19 cellular contexts compared by ENCODE assay signal in the genomic region with DNA sequence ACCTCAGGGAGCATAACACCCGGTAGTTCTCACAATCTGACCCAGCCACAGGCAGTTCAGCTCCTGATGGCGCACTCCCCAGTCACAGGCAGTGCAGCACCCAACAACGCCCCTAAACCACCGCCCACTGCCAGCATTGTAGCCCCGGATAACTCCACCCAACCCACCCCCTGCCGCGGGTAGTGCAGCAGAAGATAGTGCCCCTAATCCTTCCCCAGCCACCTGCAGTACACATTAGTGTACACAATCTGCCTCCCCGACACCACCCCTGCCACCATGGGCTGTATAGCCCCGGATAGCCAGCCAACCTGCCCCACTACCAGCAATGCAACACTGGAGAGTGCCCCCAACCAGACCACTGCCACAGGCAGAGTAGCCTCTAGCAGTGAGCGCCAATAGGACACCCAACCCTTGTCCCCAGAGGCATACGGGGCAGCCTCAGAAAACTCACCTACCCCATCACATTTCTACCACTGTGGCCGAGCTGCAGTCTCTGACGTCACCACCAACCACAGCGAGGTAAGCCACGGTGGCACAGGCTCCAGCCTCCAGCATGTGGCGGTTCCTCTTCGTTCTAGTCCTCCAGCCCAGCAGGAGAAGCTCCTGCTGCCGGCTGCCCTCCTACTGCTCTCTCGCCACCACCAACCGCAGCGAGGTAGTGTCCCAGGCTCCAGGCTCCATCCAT.
"Had no signal": no experiment of that assay in that cellular context is flagged by ENCODE, and none has a peak within 500 bp of the region (broad histone marks: within the 10 kb centered on the region; RNA-seq: fewer than 3 reads in every experiment).

No MANE protein-coding gene starts in this region.

- DNase-seq: KBM-7, MV-4-11, NCI-H1048, NCI-H1105, NCI-H1417, NCI-H1436 treated with DMSO at 0.1 percent for 48 hours, NCI-H1694, NCI-H1930, NCI-H2081, NCI-H2107, NCI-H2227 treated with DMSO at 0.1 percent for 48 hours, NCI-H524, NCI-H526 treated with DMSO at 0.1 percent for 48 hours, NCI-H774, RPMI8226, SHP77, SK-N-SH, SW 1271 had no signal

- H3K9me3 ChIP-seq: SK-N-SH had no signal

- H3K9ac ChIP-seq: SK-N-SH had no signal

- FAIRE-seq: RCC 7860 had no signal

- H3K4me2 ChIP-seq: SK-N-SH had no signal
